16 cellular contexts compared by ENCODE assay signal in genomic region chr5:169880012-169880673, GRCh38.
DNase-seq lines count a peak whose midpoint lies in the region; ATAC-seq, FAIRE-seq and TF ChIP-seq lines count a peak whose summit lies in the region.
"Had no signal": no experiment of that assay in that cellular context is flagged by ENCODE, and none has a peak within 500 bp of the region (broad histone marks: within the 10 kb centered on the region; RNA-seq: fewer than 3 reads in every experiment).

No MANE protein-coding gene starts in this region.

- POLR2A ChIA-PET in HEK293T (lab: Yijun Ruan, JAX) (no interaction called here), T-cell (lab: Charles Lee) (interaction anchor here in 1 of 2 donors (0.5 kb wide), 1 partner anchor 904 kb away, joined by 3 read pairs; no protein-coding TSS in a partner anchor)

- peak overlapping the region; percentile 8 for H3K27ac ChIP-seq in HL-60 (replicated peaks)
- H3K27ac ChIP-seq: Peyer's patch, suprapubic skin had no signal

- peaks cover 71% of the 10 kb centered on the region for H3K36me3 Mint-ChIP-seq in T-cell

- intact Hi-C loops in posterior vena cava (cut with DNase I): no loop called here

- H3K27ac Mint-ChIP-seq in T-cell: no peak overlapping the region
- H3K27ac Mint-ChIP-seq: activated CD4-positive, alpha-beta memory T cell treated with anti-CD3 and anti-CD28 coated beads for 36 hours; CD8-positive, alpha-beta T cell had no signal

- peak; percentile 9 for DNase-seq in GM19239 (ENCODE audit: insufficient read length, low spot score)
- peak in 1 of 2 experiments; percentile 32 for DNase-seq in HL-60 (ENCODE audit: low read depth in 1 of 2, low spot score in 1 of 2)
- DNase-seq in pons (ENCODE audit: low spot score): peak; percentile 41
- no peak for DNase-seq in HEK293T (ENCODE audit: extremely low spot score)
- no peak for DNase-seq in posterior vena cava (ENCODE audit: low spot score)
- DNase-seq in T-cell: no peak
- DNase-seq: activated CD4-positive, alpha-beta memory T cell treated with anti-CD3 and anti-CD28 coated beads for 36 hours; activated gamma-delta T cell; CD8-positive, alpha-beta T cell; GF-D8; NCI-H1105; NCI-H510A; Peyer's patch had no signal

- H3K9me3 Mint-ChIP-seq in T-cell: no peaks in the 10 kb centered on the region
- H3K9me3 Mint-ChIP-seq: activated CD4-positive, alpha-beta memory T cell treated with anti-CD3 and anti-CD28 coated beads for 36 hours; CD8-positive, alpha-beta T cell had no signal

- peak; percentile 51 for FAIRE-seq in GM19239 (lab: Jason Lieb, UNC)

- no peak for TF ChIP-seq CTCF in HL-60 (IDR thresholded peaks at IDR 0.05; ENCODE audit: insufficient read depth, low read length)

- H3K4me3 Mint-ChIP-seq in T-cell: no peak overlapping the region
- H3K4me3 Mint-ChIP-seq: activated CD4-positive, alpha-beta memory T cell treated with anti-CD3 and anti-CD28 coated beads for 36 hours; CD8-positive, alpha-beta T cell had no signal

- ATAC-seq in HG02588 (IDR thresholded peaks at IDR 0.05; ENCODE audit: unreplicated experiment) (peak; percentile 62), T-cell (replicated peaks in 1 of 4) (no peak), HG03196 (IDR thresholded peaks at IDR 0.05; ENCODE audit: unreplicated experiment) (no peak)
- ATAC-seq: CD8-positive, alpha-beta T cell had no signal

- H3K27me3 ChIP-seq in HL-60 (ENCODE audit: insufficient read depth, poor library complexity, severe bottlenecking): no peaks in the 10 kb centered on the region
- H3K27me3 ChIP-seq: Peyer's patch, suprapubic skin had no signal

- H3K4me1 Mint-ChIP-seq in T-cell: peaks cover 18 to 46% (median 27%) of the 10 kb centered on the region in 3 donors

- no peaks in the 10 kb centered on the region for H3K27me3 Mint-ChIP-seq in T-cell
- H3K27me3 Mint-ChIP-seq: activated CD4-positive, alpha-beta memory T cell treated with anti-CD3 and anti-CD28 coated beads for 36 hours had no signal

- CTCF ChIA-PET in HEK293T (lab: Yijun Ruan, JAX): interaction anchor here (0.5 kb wide), 1 partner anchor 213 kb away, joined by 3 read pairs; no protein-coding TSS in a partner anchor
- CTCF ChIA-PET in T-cell (lab: Charles Lee): no interaction called here

- H3K4me3 ChIP-seq in HL-60 (replicated peaks; ENCODE audit: insufficient read depth, low read length): no peak overlapping the region
- H3K4me3 ChIP-seq: Peyer's patch, suprapubic skin had no signal

TF ChIP-seq in HEK293T, 16 proteins besides CTCF, POLR2A, EP300 and RAD21:
- TF ChIP-seq HDGF (IDR thresholded peaks at IDR 0.05; ENCODE audit: borderline replicate concordance) (no peak), PKNOX1 (IDR thresholded peaks at IDR 0.05) (no peak), ZNF384 (IDR thresholded peaks at IDR 0.05) (no peak), BHLHE40 (IDR thresholded peaks at IDR 0.05; ENCODE audit: borderline replicate concordance) (no peak), FOXA1 (IDR thresholded peaks at IDR 0.05) (no peak), LEF1 (IDR thresholded peaks at IDR 0.05; ENCODE audit: borderline replicate concordance) (no peak), L3MBTL2 (conservative IDR thresholded peaks at IDR 0.05) (no peak), SP1 (IDR thresholded peaks at IDR 0.05) (no peak), SUZ12 (IDR thresholded peaks at IDR 0.05) (no peak), NFRKB (IDR thresholded peaks at IDR 0.05) (no peak), ARNT (IDR thresholded peaks at IDR 0.05) (no peak), ELF4 (IDR thresholded peaks at IDR 0.05) (no peak), FOXK2 (IDR thresholded peaks at IDR 0.05) (no peak)

Comparison
In these comparisons a context has a peak if more than half of its experiments do, and no peak if none do; other contexts are left out.
1. DNase-seq: peak in GM19239 (single experiment) and pons (single experiment); none in HEK293T (single experiment), posterior vena cava (single experiment) and T-cell (0 of 34).